ENCODE assay signal across 31 cellular contexts in the genomic region with DNA sequence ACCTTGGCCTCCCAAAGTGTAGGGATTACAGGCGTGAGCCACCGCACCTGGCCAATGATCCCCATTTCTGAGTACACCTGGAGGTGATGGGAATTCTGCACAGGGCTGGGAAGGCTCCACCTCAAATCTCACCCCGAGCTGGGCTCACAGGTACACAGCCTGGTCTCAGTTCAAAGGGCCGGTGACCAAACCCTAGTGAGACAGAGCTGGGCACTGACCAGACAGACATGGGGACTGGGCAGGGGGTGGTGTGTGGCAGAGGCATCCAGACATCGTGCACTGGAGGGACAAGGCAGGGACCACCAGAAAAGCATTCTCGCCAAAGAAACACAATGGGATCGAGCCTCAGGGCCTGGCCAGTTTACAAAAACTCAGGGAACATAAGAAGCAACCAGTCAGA. TPM values are rescaled to one million over a fixed set of nuclear protein-coding genes. Genes with fewer than 3 reads are reported as not detected.
A peak's percentile ranks its signal among the peaks of the same experiment; 100 is the strongest.
DNase-seq lines count a peak whose midpoint lies in the region; ATAC-seq and TF ChIP-seq lines count a peak whose summit lies in the region.
"Had no signal": no experiment of that assay in that cellular context is flagged by ENCODE, and none has a peak within 500 bp of the region (broad histone marks: within the 10 kb centered on the region; RNA-seq: fewer than 3 reads in every experiment).

No MANE protein-coding gene starts in this region.

- H3K9me3 Mint-ChIP-seq in neural crest cell (no peaks in the 10 kb centered on the region), type B pancreatic cell (no peaks in the 10 kb centered on the region)
- H3K9me3 Mint-ChIP-seq: activated CD8-positive, alpha-beta T cell treated with anti-CD3 and anti-CD28 coated beads for 36 hours; activated naive CD4-positive, alpha-beta T cell treated with anti-CD3 and anti-CD28 coated beads, Interleukin-2, amount 10 ng/mL, durations not matched to agents 7 days and 5 days; naive thymus-derived CD4-positive, alpha-beta T cell had no signal

- H3K4me1 Mint-ChIP-seq in neural crest cell (no peaks in the 10 kb centered on the region), type B pancreatic cell (ENCODE audit: unreplicated experiment) (no peaks in the 10 kb centered on the region)

- H3K27ac ChIP-seq in right atrium auricular region (no peak overlapping the region), dorsolateral prefrontal cortex (peak overlapping the region in 39 of 59 donors; percentile 9 to 89 (median 71))
- H3K27ac ChIP-seq: 22Rv1; adrenal gland; BLaER1 treated with 17β-estradiol and CSF1 and Interleukin-3, amounts not matched to agents 10 nM and 100 nM; body of pancreas; thoracic aorta had no signal

- H3K4me3 ChIP-seq in right atrium auricular region (no peak overlapping the region), dorsolateral prefrontal cortex (no peak overlapping the region)
- H3K4me3 ChIP-seq: adrenal gland; BLaER1 treated with 17β-estradiol and CSF1 and Interleukin-3, amounts not matched to agents 10 nM and 100 nM; body of pancreas; GM12878; skin epidermis; thoracic aorta had no signal

- H3K36me3 ChIP-seq in right atrium auricular region, result peaks cover 74% of the 10 kb centered on the region

- H3K27me3 ChIP-seq in right atrium auricular region, result no peaks in the 10 kb centered on the region
- no peaks in the 10 kb centered on the region for H3K27me3 ChIP-seq in dorsolateral prefrontal cortex
- H3K27me3 ChIP-seq: adrenal gland; BLaER1 treated with 17β-estradiol and CSF1 and Interleukin-3, amounts not matched to agents 10 nM and 100 nM; body of pancreas had no signal

- H3K36me3 Mint-ChIP-seq in neural crest cell (ENCODE audit: low read depth) (peaks cover 4% of the 10 kb centered on the region), type B pancreatic cell (no peaks in the 10 kb centered on the region)

- peak overlapping the region; percentile 63 for H3K27ac Mint-ChIP-seq in neural crest cell (ENCODE audit: unreplicated experiment)
- H3K27ac Mint-ChIP-seq in type B pancreatic cell, result peak overlapping the region; percentile 51
- H3K27ac Mint-ChIP-seq: activated CD8-positive, alpha-beta T cell treated with anti-CD3 and anti-CD28 coated beads for 36 hours; activated naive CD4-positive, alpha-beta T cell treated with anti-CD3 and anti-CD28 coated beads, Interleukin-2, amount 10 ng/mL, durations not matched to agents 7 days and 5 days; naive thymus-derived CD4-positive, alpha-beta T cell had no signal

- ATAC-seq in Right ventricle myocardium superior (ENCODE audit: poor library complexity), result no peak
- ATAC-seq in GM21737 (IDR thresholded peaks at IDR 0.05; ENCODE audit: unreplicated experiment), result no peak
- ATAC-seq: activated CD8-positive, alpha-beta T cell treated with anti-CD3 and anti-CD28 coated beads for 36 hours; body of pancreas; GM12878; naive thymus-derived CD4-positive, alpha-beta T cell; Right ventricle myocardium inferior; stimulated activated naive CD8-positive, alpha-beta T cell treated with anti-CD3 and anti-CD28 coated beads, Interleukin-15, Interleukin-2, amounts not matched to agents 100 U/mL and 50 U/mL, for 24 hours had no signal

- H3K4me3 Mint-ChIP-seq in neural crest cell (no peak overlapping the region), type B pancreatic cell (no peak overlapping the region)
- H3K4me3 Mint-ChIP-seq: activated CD8-positive, alpha-beta T cell treated with anti-CD3 and anti-CD28 coated beads for 36 hours; activated naive CD4-positive, alpha-beta T cell treated with anti-CD3 and anti-CD28 coated beads, Interleukin-2, amount 10 ng/mL, durations not matched to agents 7 days and 5 days; naive thymus-derived CD4-positive, alpha-beta T cell had no signal

- intact Hi-C loops in Right ventricle myocardium superior (cut with DNase I) (no loop called here), dorsolateral prefrontal cortex (cut with DNase I) (no loop called here)

- H3K27me3 Mint-ChIP-seq in neural crest cell (ENCODE audit: low read depth) (no peaks in the 10 kb centered on the region), type B pancreatic cell (no peaks in the 10 kb centered on the region)
- H3K27me3 Mint-ChIP-seq: activated CD8-positive, alpha-beta T cell treated with anti-CD3 and anti-CD28 coated beads for 36 hours; activated naive CD4-positive, alpha-beta T cell treated with anti-CD3 and anti-CD28 coated beads, Interleukin-2, amount 10 ng/mL, durations not matched to agents 7 days and 5 days; naive thymus-derived CD4-positive, alpha-beta T cell had no signal

- no peaks in the 10 kb centered on the region for H3K9me3 ChIP-seq in right atrium auricular region
- H3K9me3 ChIP-seq: adrenal gland; BLaER1 treated with 17β-estradiol and CSF1 and Interleukin-3, amounts not matched to agents 10 nM and 100 nM; body of pancreas; thoracic aorta had no signal

- DNase-seq in Right ventricle myocardium superior, result peak; percentile 37
- no peak for DNase-seq in right atrium auricular region (ENCODE audit: low spot score)
- DNase-seq in dorsolateral prefrontal cortex, result peak in 3 of 10 donors; percentile 10 to 39 (median 17)
- DNase-seq in neural crest cell (ENCODE audit: low read depth, low spot score), result no peak
- no peak for DNase-seq in type B pancreatic cell (ENCODE audit: extremely low spot score, unreplicated experiment)
- no peak for DNase-seq in hypothalamus (lab: John Stamatoyannopoulos, UW)
- no peak for DNase-seq in stimulated activated CD4-positive, alpha-beta T cell treated with anti-CD3 and anti-CD28 coated beads, Interleukin-4, amount 100 ng/mL, for 4 hours
- DNase-seq: activated CD4-positive, CD25-positive, alpha-beta regulatory T cell treated with anti-CD3 and anti-CD28 coated beads, Interleukin-2, amount 50 U/mL, for 72 hours; activated CD8-positive, alpha-beta memory T cell treated with anti-CD3 and anti-CD28 coated beads, Interleukin-2, amount 50 U/mL, for 48 hours; activated CD8-positive, alpha-beta T cell treated with anti-CD3 and anti-CD28 coated beads for 36 hours; activated naive CD4-positive, alpha-beta T cell treated with anti-CD3 and anti-CD28 coated beads, Interleukin-2, amount 10 ng/mL, durations not matched to agents 7 days and 5 days; DMS153; effector CD4-positive, alpha-beta T cell; naive thymus-derived CD4-positive, alpha-beta T cell; NCI-H1417 treated with DMSO at 0.1 percent for 48 hours; NCI-H2081; NCI-H526; stimulated activated naive CD8-positive, alpha-beta T cell treated with anti-CD3 and anti-CD28 coated beads, Interleukin-15, Interleukin-2, amounts not matched to agents 100 U/mL and 50 U/mL, for 24 hours; T-helper 2 cell had no signal

- TF ChIP-seq CTCF in right atrium auricular region (IDR thresholded peaks at IDR 0.05) (no peak), dorsolateral prefrontal cortex (IDR thresholded peaks at IDR 0.05 in 54 of 56, conservative IDR thresholded peaks at IDR 0.05 in 2 of 56; ENCODE audit: low read depth in 1 of 56, partially characterized antibody in 56 of 56) (no peak), neural crest cell (conservative IDR thresholded peaks at IDR 0.05) (no peak), type B pancreatic cell (conservative IDR thresholded peaks at IDR 0.05) (no peak)

- peaks cover 0 to 6% of the 10 kb centered on the region in 2 donors for H3K4me1 ChIP-seq in right atrium auricular region
- H3K4me1 ChIP-seq: adrenal gland, body of pancreas had no signal

RNA-seq across cellular contexts. Expression of gene LSS, which starts 17.2 kb away (rescaled TPM):
- 57.9 TPM for total RNA-seq in Right ventricle myocardium superior
- total RNA-seq in right atrium auricular region, result 10 to 100 TPM; 31.4 to 36.6 TPM
- total RNA-seq in dorsolateral prefrontal cortex, result 100 to 1,000 TPM in 93 of 120 experiments, 10 to 100 TPM in 27; 61.5 to 278 (median 121) TPM
- 218 and 225 TPM in 2 replicates for total RNA-seq in neural crest cell
- total RNA-seq in type B pancreatic cell (ENCODE audit: low replicate concordance), result 60.7 and 70.2 TPM in 2 replicates

RNA-seq across cellular contexts. Expression of gene SPATC1L, which starts 27.1 kb away (rescaled TPM):
- total RNA-seq in Right ventricle myocardium superior (6.3 TPM), right atrium auricular region (10 to 100 TPM in 1 of 2 donors, 1 to 10 TPM in 1; 8.7 to 12.5 TPM), dorsolateral prefrontal cortex (10 to 100 TPM in 116 of 120 experiments, 1 to 10 TPM in 4; 4.3 to 38.8 (median 21.8) TPM), neural crest cell (27.5 and 28.1 TPM in 2 replicates), type B pancreatic cell (ENCODE audit: low replicate concordance) (18.5 and 24.7 TPM in 2 replicates)

RNA-seq across cellular contexts. Expression of gene FTCD, which starts 56.0 kb away (rescaled TPM):
- total RNA-seq in Right ventricle myocardium superior, result 1.9 TPM
- total RNA-seq in right atrium auricular region, result under 1 TPM in 1 of 2 donors, not detected in 1; 0.24 TPM
- total RNA-seq in dorsolateral prefrontal cortex, result 10 to 100 TPM in 104 of 120 experiments, 1 to 10 TPM in 16; 4.0 to 48.0 (median 20.5) TPM
- total RNA-seq in neural crest cell, result 1.4 and 1.8 TPM in 2 replicates
- 26.9 and 45.0 TPM in 2 replicates for total RNA-seq in type B pancreatic cell (ENCODE audit: low replicate concordance)
- total RNA-seq: epithelial cell of proximal tubule, H7, LHCN-M2 had no signal

Comparison
In these comparisons a context has a peak if more than half of its experiments do, and no peak if none do; other contexts are left out.
1. H3K27ac ChIP-seq: peak in dorsolateral prefrontal cortex (39 of 59); none in right atrium auricular region (0 of 2).